ENCODE assay signal across 23 cellular contexts in genomic region chr4:106971586-106971985, GRCh38.
"Had no signal": no experiment of that assay in that cellular context is flagged by ENCODE, and none has a peak within 500 bp of the region (broad histone marks: within the 10 kb centered on the region; RNA-seq: fewer than 3 reads in every experiment).

No MANE protein-coding gene starts in this region.

- ATAC-seq: activated CD8-positive, alpha-beta memory T cell treated with anti-CD3 and anti-CD28 coated beads, Interleukin-2, amount 10 ng/mL, durations not matched to agents 7 days and 5 days; activated T-cell treated with anti-CD3 and anti-CD28 coated beads, Interleukin-2, amount 50 U/mL, for 4 hours; activated T-helper 17 cell treated with anti-CD3 and anti-CD28 coated beads, Interleukin-2, amount 50 U/mL, for 72 hours had no signal

- H3K9me3 Mint-ChIP-seq: activated CD4-positive, alpha-beta T cell treated with anti-CD3 and anti-CD28 coated beads, Interleukin-2, amount 10 ng/mL, durations not matched to agents 24 days and 14 days; T-helper 1 cell treated with Interleukin-12 subunit alpha and Interleukin-12 subunit beta and Interleukin-4 antibody, amounts not matched to agents 30 μg/mL and 1 μg/mL, for 36 hours had no signal

- H3K27ac Mint-ChIP-seq: activated B cell treated with CpG ODN at 0.5 μM for 24 hours; activated CD4-positive, alpha-beta T cell treated with anti-CD3 and anti-CD28 coated beads, Interleukin-2, amount 10 ng/mL, durations not matched to agents 24 days and 14 days; activated CD8-positive, alpha-beta memory T cell treated with anti-CD3 and anti-CD28 coated beads, Interleukin-2, amount 10 ng/mL, durations not matched to agents 7 days and 5 days; activated naive CD4-positive, alpha-beta T cell treated with anti-CD3 and anti-CD28 coated beads for 36 hours; activated naive CD8-positive, alpha-beta T cell treated with anti-CD3 and anti-CD28 coated beads for 36 hours; activated T-helper 17 cell treated with anti-CD3 and anti-CD28 coated beads, Interleukin-2, amount 50 U/mL, for 72 hours; T-helper 1 cell treated with Interleukin-12 subunit alpha and Interleukin-12 subunit beta and Interleukin-4 antibody, amounts not matched to agents 30 μg/mL and 1 μg/mL, for 36 hours had no signal

- DNase-seq: activated B cell treated with CpG ODN at 0.5 μM for 24 hours; activated CD4-positive, alpha-beta T cell treated with anti-CD3 and anti-CD28 coated beads for 1 hour; activated CD4-positive, alpha-beta T cell treated with anti-CD3 and anti-CD28 coated beads, Interleukin-2, amount 10 ng/mL, durations not matched to agents 24 days and 14 days; activated CD4-positive, alpha-beta T cell treated with anti-CD3 and anti-CD28 coated beads, Interleukin-2, amount 50 U/mL, for 48 hours; activated CD8-positive, alpha-beta memory T cell treated with anti-CD3 and anti-CD28 coated beads, Interleukin-2, amount 10 ng/mL, durations not matched to agents 7 days and 5 days; activated gamma-delta T cell; activated naive CD4-positive, alpha-beta T cell treated with anti-CD3 and anti-CD28 coated beads for 36 hours; activated naive CD8-positive, alpha-beta T cell treated with anti-CD3 and anti-CD28 coated beads for 36 hours; activated T-cell treated with anti-CD3 and anti-CD28 coated beads, Interleukin-2, amount 50 U/mL, for 4 hours; MG63; MV-4-11; NCI-H1092 treated with DMSO at 0.1 percent for 48 hours; NCI-H1436 treated with DMSO at 0.1 percent for 48 hours; NCI-H187 treated with DMSO at 0.1 percent for 48 hours; NCI-H2081 treated with DMSO at 0.1 percent for 48 hours; NCI-H2171 treated with DMSO at 0.1 percent for 48 hours; NCI-H226; NCI-H526; Peyer's patch; SHP77 had no signal

- H3K36me3 Mint-ChIP-seq: activated CD8-positive, alpha-beta memory T cell treated with anti-CD3 and anti-CD28 coated beads, Interleukin-2, amount 10 ng/mL, durations not matched to agents 7 days and 5 days; activated naive CD8-positive, alpha-beta T cell treated with anti-CD3 and anti-CD28 coated beads for 36 hours had no signal

- H3K4me3 ChIP-seq: breast epithelium, MG63, Peyer's patch had no signal
